Comparison of ENCODE assay signal across 30 cellular contexts in genomic region chr17:48605991-48606891, GRCh38. TPM values are rescaled to one million over a fixed set of nuclear protein-coding genes. Genes with fewer than 3 reads are reported as not detected.
A peak's percentile ranks its signal among the peaks of the same experiment; 100 is the strongest.
DNase-seq lines count a peak whose midpoint lies in the region; ATAC-seq, FAIRE-seq and TF ChIP-seq lines count a peak whose summit lies in the region.
"Had no signal": no experiment of that assay in that cellular context is flagged by ENCODE, and none has a peak within 500 bp of the region (broad histone marks: within the 10 kb centered on the region; RNA-seq: fewer than 3 reads in every experiment).

No MANE protein-coding gene starts in this region.

- no peaks in the 10 kb centered on the region for H3K9me3 Mint-ChIP-seq in type B pancreatic cell
- no peaks in the 10 kb centered on the region for H3K9me3 Mint-ChIP-seq in activated CD4-positive, alpha-beta memory T cell treated with anti-CD3 and anti-CD28 coated beads for 36 hours

- FAIRE-seq in HepG2 (lab: Jason Lieb, UNC): no peak
- FAIRE-seq: A204.1, islet of Langerhans had no signal

- in situ Hi-C loops in HepG2 (cut with HindIII; ENCODE audit: extremely low pct_ligation_motif_present, low pct_unique_long_range_greater_than_20kb): no loop called here

- 37% methylated on average over 41 of the region's 41 CpGs for WGBS in HepG2 (ENCODE audit: low lambda C conversion rate)
- 35% methylated on average over 35 of the region's 41 CpGs for WGBS in right lobe of liver (ENCODE audit: insufficient coverage, low coverage, low lambda C conversion rate, missing lambda C conversion rate)
- WGBS in mesodermal cell (ENCODE audit: insufficient coverage in 2 of 2), 2 experiments: 10 to 13% methylated on average over 23 of the region's 41 CpGs

- H3K79me2 ChIP-seq in HepG2 (ENCODE audit: insufficient read depth, low read length): no peaks in the 10 kb centered on the region

- TF ChIP-seq CTCF in HepG2 (CRISPR knock-in tag; IDR thresholded peaks at IDR 0.05) (no peak), right lobe of liver (IDR thresholded peaks at IDR 0.05) (no peak), type B pancreatic cell (conservative IDR thresholded peaks at IDR 0.05) (no peak)

- CTCF ChIA-PET in HepG2 (lab: Yijun Ruan, JAX; ENCODE audit: low intra/inter-chr PET ratio, low total read pairs): no interaction called here
- CTCF ChIA-PET in activated CD4-positive, alpha-beta memory T cell treated with anti-CD3 and anti-CD28 coated beads for 36 hours (lab: Charles Lee): interaction anchor here (0.6 to 1.8 kb wide), 7 partner anchors 10 to 478 kb away, joined by 3 to 10 read pairs (median 4); partner anchors contain the start of gene HOXB8

- H4K20me1 ChIP-seq in HepG2 (ENCODE audit: insufficient read depth, low read length): peaks cover 2% of the 10 kb centered on the region; the same call in 1 of the 2 replicates

- TF ChIP-seq RAD21 in HepG2 (CRISPR knock-in tag; IDR thresholded peaks at IDR 0.05): no peak

- H3K27me3 Mint-ChIP-seq in type B pancreatic cell: peaks cover 93% of the 10 kb centered on the region
- peaks cover 70% of the 10 kb centered on the region for H3K27me3 Mint-ChIP-seq in activated CD4-positive, alpha-beta memory T cell treated with anti-CD3 and anti-CD28 coated beads for 36 hours

- peaks cover 18% of the 10 kb centered on the region for H3K36me3 Mint-ChIP-seq in type B pancreatic cell
- no peaks in the 10 kb centered on the region for H3K36me3 Mint-ChIP-seq in activated CD4-positive, alpha-beta memory T cell treated with anti-CD3 and anti-CD28 coated beads for 36 hours
- H3K36me3 Mint-ChIP-seq: naive B cell had no signal

- H3K27ac ChIP-seq in HepG2 (ENCODE audit: extremely low read length, insufficient read depth, low read length) (no peak overlapping the region), right lobe of liver (no peak overlapping the region), mesodermal cell (ENCODE audit: low read depth, low read length, severe bottlenecking) (peak overlapping the region; percentile 73)
- H3K27ac ChIP-seq: ascending aorta, BLaER1, right atrium auricular region had no signal

- H3K4me2 ChIP-seq in HepG2 (ENCODE audit: low read depth, low read length): no peak overlapping the region
- H3K4me2 ChIP-seq: BLaER1 had no signal

- H3K4me3 ChIP-seq in HepG2 (replicated peaks in 1 of 3; ENCODE audit: insufficient read depth in 1 of 3, low read depth in 2 of 3, low read length in 3 of 3) (no peak overlapping the region), right lobe of liver (no peak overlapping the region), mesodermal cell (ENCODE audit: extremely low read depth, insufficient read depth, low read length, poor library complexity, severe bottlenecking) (peak overlapping the region; percentile 5)
- H3K4me3 ChIP-seq: BLaER1, right atrium auricular region had no signal

- no TSS peak for BruUV-seq in HepG2 (replicated peaks; lab: Mats Ljungman, UMichigan)

- TF ChIP-seq EP300 in HepG2 (IDR thresholded peaks at IDR 0.05; ENCODE audit: low read depth in 2 of 2, low read length in 2 of 2) (no peak), HepG2 (CRISPR knock-in tag; IDR thresholded peaks at IDR 0.05; ENCODE audit: borderline replicate concordance) (no peak)

- H3K4me1 ChIP-seq in HepG2 (ENCODE audit: insufficient read depth, low read length): peaks cover 24% of the 10 kb centered on the region
- H3K4me1 ChIP-seq in right lobe of liver: peaks cover 0 to 23% (median 2%) of the 10 kb centered on the region in 4 donors
- H3K4me1 ChIP-seq in mesodermal cell (ENCODE audit: control insufficient read depth, insufficient read depth, low read length, poor library complexity, severe bottlenecking): peaks cover 21% of the 10 kb centered on the region
- H3K4me1 ChIP-seq: BLaER1 had no signal

- peak overlapping the region; percentile 21 for H3K4me3 Mint-ChIP-seq in type B pancreatic cell
- H3K4me3 Mint-ChIP-seq in activated CD4-positive, alpha-beta memory T cell treated with anti-CD3 and anti-CD28 coated beads for 36 hours: no peak overlapping the region

- POLR2A ChIA-PET in HepG2 (lab: Yijun Ruan, JAX): no interaction called here
- POLR2A ChIA-PET in activated CD4-positive, alpha-beta memory T cell treated with anti-CD3 and anti-CD28 coated beads for 36 hours (lab: Charles Lee): no interaction called here

- DNase-seq in HepG2 (ENCODE audit: low spot score) (no peak), right lobe of liver (no peak), dermis blood vessel endothelial cell (peak; percentile 29), type B pancreatic cell (ENCODE audit: extremely low spot score, unreplicated experiment) (no peak), SW 1271 (lab: John Stamatoyannopoulos, UW) (no peak), NCI-H1105 (lab: John Stamatoyannopoulos, UW) (no peak)
- no peak for DNase-seq in activated CD4-positive, alpha-beta memory T cell treated with anti-CD3 and anti-CD28 coated beads for 36 hours
- DNase-seq: activated CD4-positive, alpha-beta T cell treated with anti-CD3 and anti-CD28 coated beads for 4 hours; activated naive CD4-positive, alpha-beta T cell treated with anti-CD3 and anti-CD28 coated beads, Interleukin-2, amount 50 U/mL, for 16 hours; COR-L47; foreskin melanocyte; GOT3; MV-4-11; naive B cell; NCI-H187 treated with DMSO at 0.1 percent for 48 hours; NCI-H345; NCI-H82; SHP77 had no signal

- H3K27ac Mint-ChIP-seq in type B pancreatic cell: no peak overlapping the region
- H3K27ac Mint-ChIP-seq in activated CD4-positive, alpha-beta memory T cell treated with anti-CD3 and anti-CD28 coated beads for 36 hours: no peak overlapping the region
- H3K27ac Mint-ChIP-seq: naive B cell had no signal

- H2AFZ ChIP-seq in HepG2 (ENCODE audit: low read length): no peak overlapping the region

- intact Hi-C loops in HepG2 (cut with micrococcal nuclease; ENCODE audit: unreplicated experiment) (no loop called here), right lobe of liver (cut with DNase I) (no loop called here)
- intact Hi-C loops in activated CD4-positive, alpha-beta memory T cell treated with anti-CD3 and anti-CD28 coated beads for 36 hours (cut with micrococcal nuclease): no loop called here

- H3K4me1 Mint-ChIP-seq in type B pancreatic cell (ENCODE audit: unreplicated experiment): peaks cover 11% of the 10 kb centered on the region
- peaks cover 11% of the 10 kb centered on the region for H3K4me1 Mint-ChIP-seq in activated CD4-positive, alpha-beta memory T cell treated with anti-CD3 and anti-CD28 coated beads for 36 hours (ENCODE audit: low read depth)

- ATAC-seq in HepG2 (no peak), right lobe of liver (no peak)
- ATAC-seq: K562 had no signal

- H3K27me3 ChIP-seq in HepG2 (ENCODE audit: control insufficient read depth in 1 of 2, insufficient read depth in 2 of 2, low read length in 2 of 2) (peaks cover 22 to 95% of the 10 kb centered on the region in 2 experiments; a peak in 4 of 5 replicates), right lobe of liver (peaks cover 20 to 80% of the 10 kb centered on the region in 2 donors)
- H3K27me3 ChIP-seq: ascending aorta had no signal

- H3K9me3 ChIP-seq in HepG2 (ENCODE audit: low read length) (no peaks in the 10 kb centered on the region), right lobe of liver (no peaks in the 10 kb centered on the region), mesodermal cell (ENCODE audit: control insufficient read depth, low read length) (no peaks in the 10 kb centered on the region)
- H3K9me3 ChIP-seq: ascending aorta had no signal

- H3K9ac ChIP-seq in HepG2 (ENCODE audit: insufficient read depth, low read depth, low read length): no peak overlapping the region
- H3K9ac ChIP-seq: BLaER1 had no signal

- TF ChIP-seq POLR2A in HepG2 (IDR thresholded peaks at IDR 0.05; ENCODE audit: insufficient read depth in 1 of 2, low read depth in 2 of 2, low read length in 2 of 2) (no peak), right lobe of liver (IDR thresholded peaks at IDR 0.05) (no peak)

- H3K36me3 ChIP-seq in HepG2 (replicated peaks in 1 of 2; ENCODE audit: control insufficient read depth in 1 of 2, insufficient read depth in 2 of 2, low read length in 2 of 2): no peaks in the 10 kb centered on the region
- H3K36me3 ChIP-seq in right lobe of liver: no peaks in the 10 kb centered on the region
- H3K36me3 ChIP-seq in mesodermal cell (ENCODE audit: control insufficient read depth, insufficient read depth, low read length): no peaks in the 10 kb centered on the region
- H3K36me3 ChIP-seq: ascending aorta, BLaER1, right atrium auricular region had no signal

RNA-seq across cellular contexts. Expression of gene HOXB6, which starts 1.5 kb away (rescaled TPM):
- not detected in 2 replicates for total RNA-seq in HepG2 (2016; rRNA removed; fragmentation: Illumina TruSeq; extraction: Trizol)
- total RNA-seq in HepG2 (2016; cell fraction: cytosol; rRNA removed; fragmentation: Illumina TruSeq; extraction: Trizol; ENCODE audit: low read depth): not detected in 2 replicates
- total RNA-seq in HepG2 (2016; cell fraction: insoluble cytoplasmic fraction; rRNA removed; fragmentation: Illumina TruSeq; extraction: Trizol): not detected in 2 replicates
- not detected in 2 replicates for total RNA-seq in HepG2 (2016; cell fraction: membrane; rRNA removed; fragmentation: Illumina TruSeq; extraction: Trizol)
- total RNA-seq in HepG2 (2016; cell fraction: nucleus; rRNA removed; fragmentation: Illumina TruSeq; extraction: Trizol): not detected in 2 replicates
- polyA plus RNA-seq in HepG2 (2011; rRNA removed): not detected in 2 replicates
- polyA plus RNA-seq in HepG2 (2011; cell fraction: cytosol; rRNA removed): not detected in 2 replicates
- not detected in 2 replicates for polyA plus RNA-seq in HepG2 (2011; cell fraction: nucleus; rRNA removed)
- not detected in 2 replicates for polyA plus RNA-seq in HepG2 (2012)
- not detected in 2 replicates for polyA plus RNA-seq in HepG2 (2016; cell fraction: cytosol; fragmentation: Illumina TruSeq; extraction: Trizol; ENCODE audit: low read depth)
- polyA plus RNA-seq in HepG2 (2016; cell fraction: insoluble cytoplasmic fraction; fragmentation: Illumina TruSeq; extraction: Trizol; ENCODE audit: low read depth): not detected in 2 replicates
- polyA plus RNA-seq in HepG2 (2016; cell fraction: membrane; fragmentation: Illumina TruSeq; extraction: Trizol; ENCODE audit: low read depth): not detected in 2 replicates
- not detected in 2 replicates for polyA plus RNA-seq in HepG2 (2016; cell fraction: nucleus; fragmentation: Illumina TruSeq; extraction: Trizol; ENCODE audit: insufficient read depth, low read depth)
- polyA minus RNA-seq in HepG2 (2011; rRNA and poly(A)+ RNA removed; ENCODE audit: low replicate concordance): 3.5 TPM in 1 of 2 replicates, not detected in the other
- polyA minus RNA-seq in HepG2 (2011; cell fraction: cytosol; rRNA and poly(A)+ RNA removed): not detected in 2 replicates
- not detected in 2 replicates for polyA minus RNA-seq in HepG2 (2011; cell fraction: nucleus; rRNA and poly(A)+ RNA removed)
- under 1 TPM; 0.18 to 0.83 (median 0.56) TPM for total RNA-seq in right lobe of liver
- total RNA-seq in dermis blood vessel endothelial cell: 7.5 and 11.9 TPM in 2 replicates
- polyA plus RNA-seq in mesodermal cell (2013, experiment 1 of 2): 38.9 TPM
- polyA plus RNA-seq in mesodermal cell (2013, experiment 2 of 2): 49.8 TPM
- 17.6 and 20.3 TPM in 2 replicates for total RNA-seq in type B pancreatic cell (ENCODE audit: low replicate concordance)
- under 1 TPM; 0.21 to 0.22 TPM for total RNA-seq in activated CD4-positive, alpha-beta memory T cell treated with anti-CD3 and anti-CD28 coated beads for 36 hours
- total RNA-seq: cerebellum, OCI-LY7, osteocyte had no signal

RNA-seq across cellular contexts. Expression of gene HOXB7, which starts 4.6 kb away (rescaled TPM):
- not detected in 2 replicates for total RNA-seq in HepG2 (2016; rRNA removed; fragmentation: Illumina TruSeq; extraction: Trizol)
- not detected in 2 replicates for total RNA-seq in HepG2 (2016; cell fraction: cytosol; rRNA removed; fragmentation: Illumina TruSeq; extraction: Trizol; ENCODE audit: low read depth)
- total RNA-seq in HepG2 (2016; cell fraction: insoluble cytoplasmic fraction; rRNA removed; fragmentation: Illumina TruSeq; extraction: Trizol): not detected in 2 replicates
- not detected in 2 replicates for total RNA-seq in HepG2 (2016; cell fraction: membrane; rRNA removed; fragmentation: Illumina TruSeq; extraction: Trizol)
- total RNA-seq in HepG2 (2016; cell fraction: nucleus; rRNA removed; fragmentation: Illumina TruSeq; extraction: Trizol): not detected in 2 replicates
- 0.04 and 0.08 TPM in 2 replicates for polyA plus RNA-seq in HepG2 (2011; rRNA removed)
- polyA plus RNA-seq in HepG2 (2011; cell fraction: cytosol; rRNA removed): not detected in 2 replicates
- polyA plus RNA-seq in HepG2 (2011; cell fraction: nucleus; rRNA removed): not detected in 2 replicates
- polyA plus RNA-seq in HepG2 (2012): not detected in 2 replicates
- not detected in 2 replicates for polyA plus RNA-seq in HepG2 (2016; cell fraction: cytosol; fragmentation: Illumina TruSeq; extraction: Trizol; ENCODE audit: low read depth)
- polyA plus RNA-seq in HepG2 (2016; cell fraction: insoluble cytoplasmic fraction; fragmentation: Illumina TruSeq; extraction: Trizol; ENCODE audit: low read depth): not detected in 2 replicates
- not detected in 2 replicates for polyA plus RNA-seq in HepG2 (2016; cell fraction: membrane; fragmentation: Illumina TruSeq; extraction: Trizol; ENCODE audit: low read depth)
- not detected in 2 replicates for polyA plus RNA-seq in HepG2 (2016; cell fraction: nucleus; fragmentation: Illumina TruSeq; extraction: Trizol; ENCODE audit: insufficient read depth, low read depth)
- polyA minus RNA-seq in HepG2 (2011; rRNA and poly(A)+ RNA removed; ENCODE audit: low replicate concordance): 8.9 TPM in 1 of 2 replicates, not detected in the other
- not detected in 2 replicates for polyA minus RNA-seq in HepG2 (2011; cell fraction: cytosol; rRNA and poly(A)+ RNA removed)
- polyA minus RNA-seq in HepG2 (2011; cell fraction: nucleus; rRNA and poly(A)+ RNA removed): not detected in 2 replicates
- under 1 TPM in 4 of 6 experiments, not detected in 2; 0.16 to 0.79 (median 0.30) TPM for total RNA-seq in right lobe of liver
- 9.9 and 11.4 TPM in 2 replicates for total RNA-seq in dermis blood vessel endothelial cell
- 10.4 TPM for polyA plus RNA-seq in mesodermal cell (2013, experiment 1 of 2)
- 19.8 TPM for polyA plus RNA-seq in mesodermal cell (2013, experiment 2 of 2)
- total RNA-seq in type B pancreatic cell (ENCODE audit: low replicate concordance): 9.8 and 11.7 TPM in 2 replicates
- total RNA-seq in activated CD4-positive, alpha-beta memory T cell treated with anti-CD3 and anti-CD28 coated beads for 36 hours: under 1 TPM; 0.36 to 0.44 TPM
- total RNA-seq: cerebellum, osteocyte had no signal

RNA-seq across cellular contexts. Expression of gene HOXB8, which starts 8.9 kb away (rescaled TPM):
- total RNA-seq in HepG2 (2016; rRNA removed; fragmentation: Illumina TruSeq; extraction: Trizol) (not detected in 2 replicates), right lobe of liver (not detected), dermis blood vessel endothelial cell (1.2 and 4.1 TPM in 2 replicates), type B pancreatic cell (ENCODE audit: low replicate concordance) (16.0 and 17.1 TPM in 2 replicates)
- total RNA-seq in HepG2 (2016; cell fraction: cytosol; rRNA removed; fragmentation: Illumina TruSeq; extraction: Trizol; ENCODE audit: low read depth): not detected in 2 replicates
- total RNA-seq in HepG2 (2016; cell fraction: insoluble cytoplasmic fraction; rRNA removed; fragmentation: Illumina TruSeq; extraction: Trizol): not detected in 2 replicates
- total RNA-seq in HepG2 (2016; cell fraction: membrane; rRNA removed; fragmentation: Illumina TruSeq; extraction: Trizol): not detected in 2 replicates
- not detected in 2 replicates for total RNA-seq in HepG2 (2016; cell fraction: nucleus; rRNA removed; fragmentation: Illumina TruSeq; extraction: Trizol)
- not detected in 2 replicates for polyA plus RNA-seq in HepG2 (2011; rRNA removed)
- not detected in 2 replicates for polyA plus RNA-seq in HepG2 (2011; cell fraction: cytosol; rRNA removed)
- not detected in 2 replicates for polyA plus RNA-seq in HepG2 (2011; cell fraction: nucleus; rRNA removed)
- polyA plus RNA-seq in HepG2 (2012): not detected in 2 replicates
- not detected in 2 replicates for polyA plus RNA-seq in HepG2 (2016; cell fraction: cytosol; fragmentation: Illumina TruSeq; extraction: Trizol; ENCODE audit: low read depth)
- not detected in 2 replicates for polyA plus RNA-seq in HepG2 (2016; cell fraction: insoluble cytoplasmic fraction; fragmentation: Illumina TruSeq; extraction: Trizol; ENCODE audit: low read depth)
- polyA plus RNA-seq in HepG2 (2016; cell fraction: membrane; fragmentation: Illumina TruSeq; extraction: Trizol; ENCODE audit: low read depth): not detected in 2 replicates
- polyA plus RNA-seq in HepG2 (2016; cell fraction: nucleus; fragmentation: Illumina TruSeq; extraction: Trizol; ENCODE audit: insufficient read depth, low read depth): not detected in 2 replicates
- 0.19 TPM in 1 of 2 replicates, not detected in the other for polyA minus RNA-seq in HepG2 (2011; rRNA and poly(A)+ RNA removed; ENCODE audit: low replicate concordance)
- not detected in 2 replicates for polyA minus RNA-seq in HepG2 (2011; cell fraction: cytosol; rRNA and poly(A)+ RNA removed)
- polyA minus RNA-seq in HepG2 (2011; cell fraction: nucleus; rRNA and poly(A)+ RNA removed): not detected in 2 replicates
- polyA plus RNA-seq in mesodermal cell (2013, experiment 1 of 2): 30.0 TPM
- 41.5 TPM for polyA plus RNA-seq in mesodermal cell (2013, experiment 2 of 2)
- not detected for total RNA-seq in activated CD4-positive, alpha-beta memory T cell treated with anti-CD3 and anti-CD28 coated beads for 36 hours
- total RNA-seq: ascending aorta; cerebellum; OCI-LY7; osteocyte; right atrium auricular region; T-helper 1 cell treated with Interleukin-12 subunit alpha and Interleukin-12 subunit beta and Interleukin-4 antibody, amounts not matched to agents 30 ng/mL and 1 ng/mL, for 36 hours had no signal
- polyA plus RNA-seq: esophagus had no signal

RNA-seq across cellular contexts. Expression of gene HOXB5, which starts 12.7 kb away (rescaled TPM):
- not detected in 2 replicates for total RNA-seq in HepG2 (2016; rRNA removed; fragmentation: Illumina TruSeq; extraction: Trizol)
- total RNA-seq in HepG2 (2016; cell fraction: cytosol; rRNA removed; fragmentation: Illumina TruSeq; extraction: Trizol; ENCODE audit: low read depth): not detected in 2 replicates
- not detected in 2 replicates for total RNA-seq in HepG2 (2016; cell fraction: insoluble cytoplasmic fraction; rRNA removed; fragmentation: Illumina TruSeq; extraction: Trizol)
- total RNA-seq in HepG2 (2016; cell fraction: membrane; rRNA removed; fragmentation: Illumina TruSeq; extraction: Trizol): not detected in 2 replicates
- total RNA-seq in HepG2 (2016; cell fraction: nucleus; rRNA removed; fragmentation: Illumina TruSeq; extraction: Trizol): not detected in 2 replicates
- polyA plus RNA-seq in HepG2 (2011; rRNA removed): not detected in 2 replicates
- not detected in 2 replicates for polyA plus RNA-seq in HepG2 (2011; cell fraction: cytosol; rRNA removed)
- polyA plus RNA-seq in HepG2 (2011; cell fraction: nucleus; rRNA removed): not detected in 2 replicates
- not detected in 2 replicates for polyA plus RNA-seq in HepG2 (2012)
- polyA plus RNA-seq in HepG2 (2016; cell fraction: cytosol; fragmentation: Illumina TruSeq; extraction: Trizol; ENCODE audit: low read depth): not detected in 2 replicates
- not detected in 2 replicates for polyA plus RNA-seq in HepG2 (2016; cell fraction: insoluble cytoplasmic fraction; fragmentation: Illumina TruSeq; extraction: Trizol; ENCODE audit: low read depth)
- not detected in 2 replicates for polyA plus RNA-seq in HepG2 (2016; cell fraction: membrane; fragmentation: Illumina TruSeq; extraction: Trizol; ENCODE audit: low read depth)
- not detected in 2 replicates for polyA plus RNA-seq in HepG2 (2016; cell fraction: nucleus; fragmentation: Illumina TruSeq; extraction: Trizol; ENCODE audit: insufficient read depth, low read depth)
- 0.49 TPM in 1 of 2 replicates, not detected in the other for polyA minus RNA-seq in HepG2 (2011; rRNA and poly(A)+ RNA removed; ENCODE audit: low replicate concordance)
- polyA minus RNA-seq in HepG2 (2011; cell fraction: cytosol; rRNA and poly(A)+ RNA removed): not detected in 2 replicates
- not detected in 2 replicates for polyA minus RNA-seq in HepG2 (2011; cell fraction: nucleus; rRNA and poly(A)+ RNA removed)
- total RNA-seq in right lobe of liver: under 1 TPM in 5 of 6 experiments, not detected in 1; 0.11 to 0.29 (median 0.19) TPM
- 0.17 and 0.23 TPM in 2 replicates for total RNA-seq in dermis blood vessel endothelial cell
- polyA plus RNA-seq in mesodermal cell (2013, experiment 1 of 2): 13.7 TPM
- polyA plus RNA-seq in mesodermal cell (2013, experiment 2 of 2): 15.0 TPM
- total RNA-seq in type B pancreatic cell (ENCODE audit: low replicate concordance): 10.1 and 20.8 TPM in 2 replicates
- not detected for total RNA-seq in activated CD4-positive, alpha-beta memory T cell treated with anti-CD3 and anti-CD28 coated beads for 36 hours
- total RNA-seq: cerebellum, OCI-LY7, osteocyte, right atrium auricular region had no signal

RNA-seq across cellular contexts. Expression of gene HOXB3, which starts 16.2 kb away (rescaled TPM):
- total RNA-seq in HepG2 (2016; rRNA removed; fragmentation: Illumina TruSeq; extraction: Trizol): not detected in 2 replicates
- total RNA-seq in HepG2 (2016; cell fraction: cytosol; rRNA removed; fragmentation: Illumina TruSeq; extraction: Trizol; ENCODE audit: low read depth): not detected in 2 replicates
- not detected in 2 replicates for total RNA-seq in HepG2 (2016; cell fraction: insoluble cytoplasmic fraction; rRNA removed; fragmentation: Illumina TruSeq; extraction: Trizol)
- total RNA-seq in HepG2 (2016; cell fraction: membrane; rRNA removed; fragmentation: Illumina TruSeq; extraction: Trizol): not detected in 2 replicates
- not detected in 2 replicates for total RNA-seq in HepG2 (2016; cell fraction: nucleus; rRNA removed; fragmentation: Illumina TruSeq; extraction: Trizol)
- polyA plus RNA-seq in HepG2 (2011; rRNA removed): not detected in 2 replicates
- polyA plus RNA-seq in HepG2 (2011; cell fraction: cytosol; rRNA removed): not detected in 2 replicates
- 0.28 TPM in 1 of 2 replicates, not detected in the other for polyA plus RNA-seq in HepG2 (2011; cell fraction: nucleus; rRNA removed)
- not detected in 2 replicates for polyA plus RNA-seq in HepG2 (2012)
- polyA plus RNA-seq in HepG2 (2016; cell fraction: cytosol; fragmentation: Illumina TruSeq; extraction: Trizol; ENCODE audit: low read depth): not detected in 2 replicates
- not detected in 2 replicates for polyA plus RNA-seq in HepG2 (2016; cell fraction: insoluble cytoplasmic fraction; fragmentation: Illumina TruSeq; extraction: Trizol; ENCODE audit: low read depth)
- not detected in 2 replicates for polyA plus RNA-seq in HepG2 (2016; cell fraction: membrane; fragmentation: Illumina TruSeq; extraction: Trizol; ENCODE audit: low read depth)
- polyA plus RNA-seq in HepG2 (2016; cell fraction: nucleus; fragmentation: Illumina TruSeq; extraction: Trizol; ENCODE audit: insufficient read depth, low read depth): not detected in 2 replicates
- 2.3 TPM in 1 of 2 replicates, not detected in the other for polyA minus RNA-seq in HepG2 (2011; rRNA and poly(A)+ RNA removed; ENCODE audit: low replicate concordance)
- not detected in 2 replicates for polyA minus RNA-seq in HepG2 (2011; cell fraction: cytosol; rRNA and poly(A)+ RNA removed)
- not detected in 2 replicates for polyA minus RNA-seq in HepG2 (2011; cell fraction: nucleus; rRNA and poly(A)+ RNA removed)
- 1 to 10 TPM in 5 of 6 experiments, under 1 TPM in 1; 0.99 to 3.2 (median 2.6) TPM for total RNA-seq in right lobe of liver
- 9.5 and 11.9 TPM in 2 replicates for total RNA-seq in dermis blood vessel endothelial cell
- polyA plus RNA-seq in mesodermal cell (2013, experiment 1 of 2): 28.7 TPM
- 27.8 TPM for polyA plus RNA-seq in mesodermal cell (2013, experiment 2 of 2)
- 46.9 and 93.7 TPM in 2 replicates for total RNA-seq in type B pancreatic cell (ENCODE audit: low replicate concordance)
- 1 to 10 TPM; 2.6 TPM for total RNA-seq in activated CD4-positive, alpha-beta memory T cell treated with anti-CD3 and anti-CD28 coated beads for 36 hours
- total RNA-seq: cerebellum had no signal
